8 cellular contexts compared by ENCODE assay signal in genomic region chr2:24577481-24577880, GRCh38.
A peak's percentile ranks its signal among the peaks of the same experiment; 100 is the strongest.
DNase-seq lines count a peak whose midpoint lies in the region; ATAC-seq and TF ChIP-seq lines count a peak whose summit lies in the region.

No MANE protein-coding gene starts in this region.

- ATAC-seq in GM18519 (IDR thresholded peaks at IDR 0.05; ENCODE audit: low FRiP score, unreplicated experiment) (peak; percentile 70), GM21619 (IDR thresholded peaks at IDR 0.05; ENCODE audit: unreplicated experiment) (peak; percentile 72), HG03520 (IDR thresholded peaks at IDR 0.05; ENCODE audit: unreplicated experiment) (peak; percentile 57)

- intact Hi-C loops in head of caudate nucleus (cut with DNase I): no loop called here

- no peak for TF ChIP-seq POLR2A in erythroblast (IDR thresholded peaks at IDR 0.05; ENCODE audit: low read length)

- DNase-seq in erythroblast (lab: John Stamatoyannopoulos, UW) (peak; percentile 33 to 67), NCI-H82 (lab: John Stamatoyannopoulos, UW) (no peak), midbrain (lab: John Stamatoyannopoulos, UW) (no peak), head of caudate nucleus (no peak), NCI-H446 treated with DMSO at 0.1 percent for 48 hours (lab: John Stamatoyannopoulos, UW) (no peak)

Comparison
In these comparisons a context has a peak if more than half of its experiments do, and no peak if none do; other contexts are left out.
1. DNase-seq: peak in erythroblast (2 of 2); none in NCI-H82 (single experiment), midbrain (single experiment), head of caudate nucleus (0 of 42) and NCI-H446 treated with DMSO at 0.1 percent for 48 hours (single experiment).
2. Peak in every context shown above with its lines, with median percentiles within 50 percentile points of each other: ATAC-seq.